17 cellular contexts compared by ENCODE assay signal in the genomic region with DNA sequence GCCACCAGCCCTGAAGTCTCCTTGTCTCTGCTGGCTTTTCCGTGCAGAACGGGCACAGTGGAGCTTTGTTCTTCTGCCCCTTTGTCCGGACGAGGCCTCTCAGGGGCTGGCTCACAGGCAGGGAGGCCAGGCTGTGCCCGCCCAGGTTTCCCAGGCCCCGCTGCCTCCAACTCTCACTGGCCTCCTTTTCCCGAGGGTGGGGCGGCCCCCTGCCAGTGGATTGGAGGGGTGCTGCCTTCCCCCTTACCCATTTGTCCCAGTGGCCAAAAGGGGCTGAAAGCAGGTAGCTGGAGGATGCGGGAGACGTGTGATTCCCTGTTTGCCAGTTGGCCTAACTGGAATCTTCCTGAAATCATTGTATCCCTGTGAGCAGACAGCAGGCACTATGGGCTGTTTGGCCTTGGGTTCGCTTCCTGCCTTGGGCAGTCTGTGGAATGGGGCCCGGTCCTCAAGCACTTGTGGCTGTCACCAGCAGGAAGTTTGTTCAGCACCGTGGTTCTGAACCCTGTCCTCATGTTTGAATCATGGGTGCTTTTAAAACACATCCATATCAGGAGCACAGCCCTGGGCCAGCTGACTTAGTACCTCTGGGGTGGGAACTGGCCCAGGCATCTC.
DNase-seq lines count a peak whose midpoint lies in the region; ATAC-seq and FAIRE-seq lines count a peak whose summit lies in the region.
"Had no signal": no experiment of that assay in that cellular context is flagged by ENCODE, and none has a peak within 500 bp of the region (broad histone marks: within the 10 kb centered on the region; RNA-seq: fewer than 3 reads in every experiment).

No MANE protein-coding gene starts in this region.

- in situ Hi-C loops in SK-MEL-5 (cut with HindIII; ENCODE audit: low pct_unique_long_range_greater_than_20kb, low sequenced_read_pairs) = no loop called here

- no peak for FAIRE-seq in frontal cortex (lab: Jason Lieb, UNC)

- ATAC-seq in esophagus mucosa = no peak
- no peak for ATAC-seq in HG02588 (IDR thresholded peaks at IDR 0.05; ENCODE audit: unreplicated experiment)
- ATAC-seq: activated T-helper 17 cell treated with anti-CD3 and anti-CD28 coated beads, Interleukin-2, amount 50 U/mL, for 72 hours; left cardiac atrium; naive thymus-derived CD8-positive, alpha-beta T cell had no signal

- DNase-seq in C1 segment of cervical spinal cord (lab: John Stamatoyannopoulos, UW) (peak in 11 of 14 donors; percentile 25 to 82 (median 65)), SK-MEL-5 (ENCODE audit: low read depth, low spot score) (peak; percentile 89), frontal cortex (ENCODE audit: low spot score in 2 of 2) (peak; percentile 29 to 59), occipital lobe (lab: John Stamatoyannopoulos, UW) (peak; percentile 40), islet precursor cell (no peak), middle frontal gyrus (ENCODE audit: extremely low spot score, low spot score) (no peak)
- DNase-seq: activated CD4-positive, alpha-beta memory T cell treated with anti-CD3 and anti-CD28 coated beads, Interleukin-2, amount 10 ng/mL, durations not matched to agents 7 days and 5 days; Caco-2; KBM-7; left cardiac atrium; naive thymus-derived CD8-positive, alpha-beta T cell; NCI-H1930; NCI-H774; stimulated activated naive CD8-positive, alpha-beta T cell treated with anti-CD3 and anti-CD28 coated beads, Interleukin-15, amount 100 ng/mL, for 72 hours had no signal

Comparison
In these comparisons a context has a peak if more than half of its experiments do, and no peak if none do; other contexts are left out.
1. DNase-seq: peak in C1 segment of cervical spinal cord (11 of 14), SK-MEL-5 (single experiment), frontal cortex (2 of 2) and occipital lobe (single experiment); none in islet precursor cell (single experiment) and middle frontal gyrus (single experiment).